In genomic region chr2:149040451-149040850, GRCh38 we compare ENCODE assay signal across 2 cellular contexts.
TF ChIP-seq lines count a peak whose summit lies in the region.

No MANE protein-coding gene starts in this region.

TF ChIP-seq in GM23338, 12 proteins besides CTCF, POLR2A, EP300 and RAD21:
- TF ChIP-seq REST (IDR thresholded peaks at IDR 0.05; ENCODE audit: unreplicated experiment) (no peak), ZNF462 (CRISPR knock-in tag; IDR thresholded peaks at IDR 0.05) (no peak), JUNB (IDR thresholded peaks at IDR 0.05; ENCODE audit: unreplicated experiment) (no peak), STAT1 (IDR thresholded peaks at IDR 0.05; ENCODE audit: unreplicated experiment) (no peak), EZH2phosphoT487 (IDR thresholded peaks at IDR 0.05; ENCODE audit: unreplicated experiment) (no peak), ZNF331 (CRISPR knock-in tag; IDR thresholded peaks at IDR 0.05; ENCODE audit: low read depth) (no peak), ETS1 (IDR thresholded peaks at IDR 0.05) (no peak), CREB1 (CRISPR knock-in tag; IDR thresholded peaks at IDR 0.05; ENCODE audit: low read depth) (no peak), ZNF114 (CRISPR knock-in tag; IDR thresholded peaks at IDR 0.05) (no peak), POLR2AphosphoS5 (IDR thresholded peaks at IDR 0.05; ENCODE audit: low read depth) (no peak), NANOG (IDR thresholded peaks at IDR 0.05; ENCODE audit: borderline replicate concordance) (no peak), EZH2 (IDR thresholded peaks at IDR 0.05; ENCODE audit: low read depth, unreplicated experiment) (no peak)

TF ChIP-seq in K562, 482 proteins besides CTCF, POLR2A, EP300 and RAD21:
- TF ChIP-seq RAD51 (IDR thresholded peaks at IDR 0.05; ENCODE audit: borderline replicate concordance, low read depth) (peak; percentile 44; the same call in 1 of the 2 replicates), PBX2 (CRISPR knock-in tag; IDR thresholded peaks at IDR 0.05; ENCODE audit: low read depth) (0 out of 2 replicates have a peak, but pooled peaks have one; percentile 17), PBX2 (tag; conservative IDR thresholded peaks at IDR 0.05; ENCODE audit: low read depth) (peak; percentile 82), TRIM25 (IDR thresholded peaks at IDR 0.05; ENCODE audit: borderline replicate concordance) (no peak), PTRF (tag; IDR thresholded peaks at IDR 0.05) (no peak), RCOR1 (IDR thresholded peaks at IDR 0.05; ENCODE audit: borderline replicate concordance in 1 of 2, low read depth in 2 of 2, low read length in 2 of 2) (peak in 1 of 2 experiments; percentile 56; a peak in 1 of 4 replicates), USF1 (CRISPR knock-in tag; IDR thresholded peaks at IDR 0.05) (peak; percentile 58), BCL6 (CRISPR knock-in tag; IDR thresholded peaks at IDR 0.05) (no peak), USF2 (CRISPR knock-in tag; IDR thresholded peaks at IDR 0.05) (peak; percentile 70), CEBPB (tag; IDR thresholded peaks at IDR 0.05) (peak; percentile 50; the same call in 1 of the 2 replicates), PCBP1 (IDR thresholded peaks at IDR 0.05; ENCODE audit: low read depth, low read length, poor library complexity, severe bottlenecking) (no peak), BACH1 (tag; IDR thresholded peaks at IDR 0.05) (no peak), THRAP3 (IDR thresholded peaks at IDR 0.05; ENCODE audit: borderline replicate concordance) (0 out of 2 replicates have a peak, but pooled peaks have one; percentile 27), YY1 (IDR thresholded peaks at IDR 0.05; ENCODE audit: borderline replicate concordance in 1 of 3, control insufficient read depth in 1 of 3, extremely low read depth in 1 of 3, insufficient read depth in 3 of 3, insufficient read length in 1 of 3, insufficient replicate concordance in 2 of 3, low read depth in 1 of 3, low read length in 2 of 3) (peak in 1 of 3 experiments; percentile 24), ZNF764 (CRISPR knock-in tag; IDR thresholded peaks at IDR 0.05; ENCODE audit: low read depth) (no peak), NFE2 (IDR thresholded peaks at IDR 0.05; ENCODE audit: low read depth) (0 out of 2 replicates have a peak, but pooled peaks have one; percentile 12), MITF (IDR thresholded peaks at IDR 0.05) (peak; percentile 46; the same call in 1 of the 2 replicates), CTCFL (IDR thresholded peaks at IDR 0.05; ENCODE audit: borderline replicate concordance, insufficient read depth, low read depth, low read length, poor library complexity, severe bottlenecking) (peak; percentile 84), MBD2 (IDR thresholded peaks at IDR 0.05; ENCODE audit: borderline replicate concordance, low read depth) (no peak), MEIS2 (IDR thresholded peaks at IDR 0.05; ENCODE audit: partially characterized antibody) (peak; percentile 82), PKNOX1 (IDR thresholded peaks at IDR 0.05) (peak; percentile 88), SMC3 (conservative IDR thresholded peaks at IDR 0.05; ENCODE audit: insufficient read depth, low read depth, low read length) (peak; percentile 58), GTF2F1 (IDR thresholded peaks at IDR 0.05; ENCODE audit: low read depth, low read length) (no peak), NR2C2 (CRISPR knock-in tag; IDR thresholded peaks at IDR 0.05) (no peak), NR2C2 (tag; IDR thresholded peaks at IDR 0.05) (no peak), BHLHE40 (IDR thresholded peaks at IDR 0.05; ENCODE audit: low read length) (peak; percentile 56), CBX1 (IDR thresholded peaks at IDR 0.05; ENCODE audit: low read depth) (0 out of 2 replicates have a peak, but pooled peaks have one; percentile 49), SFPQ (IDR thresholded peaks at IDR 0.05; ENCODE audit: low read depth, low read length) (no peak), KAT8 (IDR thresholded peaks at IDR 0.05; ENCODE audit: low read depth) (no peak), CBX3 (IDR thresholded peaks at IDR 0.05; ENCODE audit: borderline replicate concordance in 1 of 2, low read length in 2 of 2) (0 out of 3 replicates have a peak, but pooled peaks of 1 of the 2 experiments have one; percentile 19), POLR2H (tag; IDR thresholded peaks at IDR 0.05; ENCODE audit: low read depth) (no peak)
